Comparison of ENCODE assay signal across 24 cellular contexts in the genomic region with DNA sequence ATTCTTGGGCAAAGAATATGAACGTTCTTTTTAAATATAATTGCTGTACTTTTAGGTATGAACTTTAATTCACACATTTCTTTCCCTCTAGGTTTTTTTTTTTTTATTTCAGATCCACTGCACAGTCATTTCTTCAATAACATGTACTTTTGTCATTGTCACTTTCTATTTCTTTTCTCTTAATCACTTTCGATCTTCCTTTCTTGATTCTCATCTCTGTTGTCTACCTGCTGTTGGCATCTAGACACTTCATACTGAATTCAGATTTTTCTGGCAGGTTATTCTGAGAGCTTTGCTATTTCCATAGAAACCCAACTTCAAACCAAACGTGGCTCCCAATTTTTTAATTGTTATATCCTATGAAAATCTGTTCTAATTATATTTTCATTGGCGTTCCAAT.
"Had no signal": no experiment of that assay in that cellular context is flagged by ENCODE, and none has a peak within 500 bp of the region (broad histone marks: within the 10 kb centered on the region; RNA-seq: fewer than 3 reads in every experiment).

No MANE protein-coding gene starts in this region.

- H3K9me3 ChIP-seq: esophagus muscularis mucosa, gastroesophageal sphincter, lower lobe of right lung, mucosa of descending colon had no signal

- H3K4me3 ChIP-seq: coronary artery, dorsolateral prefrontal cortex, esophagus muscularis mucosa, gastroesophageal sphincter, heart right ventricle, left lung, lower lobe of right lung, mucosa of descending colon had no signal

- H3K27me3 Mint-ChIP-seq: naive thymus-derived CD8-positive, alpha-beta T cell had no signal

- DNase-seq: dermis blood vessel endothelial cell; dorsolateral prefrontal cortex; effector CD4-positive, alpha-beta T cell; effector memory CD4-positive, alpha-beta T cell; foreskin keratinocyte; glutamatergic neuron; head of caudate nucleus; heart right ventricle; hippocampal formation; left cardiac atrium; left lung; left ventricle myocardium superior; lower lobe of right lung; mesenchymal stem cell; mucosa of descending colon; naive B cell; naive thymus-derived CD8-positive, alpha-beta T cell had no signal

- H3K36me3 ChIP-seq: esophagus muscularis mucosa, gastroesophageal sphincter, heart right ventricle, left lung, lower lobe of right lung had no signal

- ATAC-seq: foreskin keratinocyte; gastroesophageal sphincter; heart right ventricle; left cardiac atrium; left lung; left ventricle myocardium superior; lower lobe of right lung; mucosa of descending colon; naive thymus-derived CD8-positive, alpha-beta T cell had no signal

- FAIRE-seq: endothelial cell of umbilical vein, islet of Langerhans, keratinocyte had no signal

- H3K27ac ChIP-seq: coronary artery, dorsolateral prefrontal cortex, esophagus muscularis mucosa, foreskin keratinocyte, gastroesophageal sphincter, heart right ventricle, left lung, lower lobe of right lung had no signal

- H3K4me1 ChIP-seq: left lung, lower lobe of right lung had no signal

- H3K27me3 ChIP-seq: esophagus muscularis mucosa, foreskin keratinocyte, gastroesophageal sphincter, heart right ventricle, left lung had no signal

- H3K4me3 Mint-ChIP-seq: mesothelial cell of epicardium; naive B cell; naive thymus-derived CD8-positive, alpha-beta T cell had no signal

- H3K27ac Mint-ChIP-seq: mesothelial cell of epicardium; naive thymus-derived CD8-positive, alpha-beta T cell had no signal
